11 cellular contexts compared by ENCODE assay signal in the genomic region with DNA sequence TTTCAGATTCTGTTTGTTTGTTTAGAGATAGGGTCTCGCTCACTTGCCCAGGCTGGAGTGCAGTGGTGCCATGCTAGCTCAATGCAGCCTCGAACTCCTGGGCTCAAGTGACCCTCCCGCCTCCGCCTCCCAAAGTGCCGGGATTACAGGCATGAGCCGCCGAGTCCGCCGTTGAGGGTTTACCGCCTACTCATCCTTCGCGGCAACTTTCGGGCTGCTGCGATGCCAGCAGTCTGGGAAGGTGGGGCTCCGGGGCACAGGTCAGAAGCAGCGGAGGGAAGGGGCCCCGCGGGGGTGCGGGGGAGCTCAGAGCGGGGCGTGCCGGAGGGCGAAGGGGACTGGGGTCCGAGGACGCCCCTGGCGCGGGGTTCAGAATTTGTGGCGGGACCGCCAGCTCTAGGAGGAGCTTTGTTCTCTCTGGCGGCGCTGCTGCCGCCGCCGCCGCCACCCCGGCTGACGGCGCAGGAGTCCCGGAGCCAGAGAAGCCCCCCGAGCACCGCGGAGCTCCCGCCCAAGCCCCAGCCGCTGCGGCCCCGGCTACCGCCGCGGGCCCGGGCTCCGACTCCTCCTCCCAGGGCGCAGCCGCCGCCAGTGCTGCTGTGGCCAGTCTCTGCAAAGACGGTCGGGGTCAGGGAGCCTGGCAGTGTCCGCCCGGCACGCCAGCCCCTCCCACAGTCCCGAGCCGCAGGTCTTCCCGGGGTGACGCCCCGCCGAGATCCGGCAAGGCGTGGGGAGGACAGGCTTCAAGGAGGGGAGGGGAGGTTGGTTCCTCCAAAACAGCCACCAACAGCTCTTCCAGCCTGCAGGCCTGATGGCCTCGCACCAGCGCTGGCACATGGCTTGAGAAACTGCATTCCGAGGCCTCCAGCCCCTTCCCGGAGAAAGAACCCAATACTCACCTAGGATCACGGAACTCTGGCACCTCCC. TPM values are rescaled to one million over a fixed set of nuclear protein-coding genes. Genes with fewer than 3 reads are reported as not detected.
DNase-seq lines count a peak whose midpoint lies in the region; ATAC-seq and TF ChIP-seq lines count a peak whose summit lies in the region.
"Had no signal": no experiment of that assay in that cellular context is flagged by ENCODE, and none has a peak within 500 bp of the region (broad histone marks: within the 10 kb centered on the region; RNA-seq: fewer than 3 reads in every experiment).

No MANE protein-coding gene starts in this region.

- H3F3A ChIP-seq in neural progenitor cell (ENCODE audit: low read depth) = peaks cover 6% of the 10 kb centered on the region

- H3K36me3 ChIP-seq in A673 (ENCODE audit: insufficient read depth, low read length, poor library complexity, severe bottlenecking) (no peaks in the 10 kb centered on the region), neural progenitor cell (no peaks in the 10 kb centered on the region)
- H3K36me3 ChIP-seq in effector memory CD4-positive, alpha-beta T cell (ENCODE audit: control insufficient read depth, insufficient read depth, low read length) = no peaks in the 10 kb centered on the region
- H3K36me3 ChIP-seq: BLaER1 treated with 17β-estradiol and CSF1 and Interleukin-3, amounts not matched to agents 10 nM and 100 nM; left lung had no signal

- POLR2A ChIA-PET in A673 (lab: Charles Lee; ENCODE audit: low non-redundant PET) (no interaction called here), WTC11 (lab: Charles Lee) (no interaction called here)

- peak overlapping the region; percentile 83 for H3K4me2 ChIP-seq in neural progenitor cell
- H3K4me2 ChIP-seq: BLaER1 treated with 17β-estradiol and CSF1 and Interleukin-3, amounts not matched to agents 10 nM and 100 nM had no signal

- H3K4me3 Mint-ChIP-seq in WTC11 = peak overlapping the region; percentile 64
- H3K4me3 Mint-ChIP-seq in neural progenitor cell = peak overlapping the region; percentile 82

- H3K36me3 Mint-ChIP-seq in WTC11 (no peaks in the 10 kb centered on the region), neural progenitor cell (no peaks in the 10 kb centered on the region)

- peak overlapping the region; percentile 98 for H2AFZ ChIP-seq in neural progenitor cell (replicated peaks)

- H3K9me3 ChIP-seq in A673 (ENCODE audit: low read depth, low read length, poor library complexity, severe bottlenecking) (no peaks in the 10 kb centered on the region), neural progenitor cell (ENCODE audit: low read depth) (no peaks in the 10 kb centered on the region)
- H3K9me3 ChIP-seq in effector memory CD4-positive, alpha-beta T cell (ENCODE audit: control insufficient read depth, low read length) = no peaks in the 10 kb centered on the region
- H3K9me3 ChIP-seq: left lung had no signal

- peak; percentile 84 for ATAC-seq in WTC11
- no peak for ATAC-seq in GM18909 (IDR thresholded peaks at IDR 0.05; ENCODE audit: poor library complexity, unreplicated experiment)
- ATAC-seq in sciatic nerve = no peak
- ATAC-seq: left lung had no signal

- no peak overlapping the region for H3K27ac ChIP-seq in A673 (ENCODE audit: low read depth, low read length, poor library complexity, severe bottlenecking)
- no peak overlapping the region for H3K27ac ChIP-seq in effector memory CD4-positive, alpha-beta T cell (ENCODE audit: insufficient read depth, low read length, poor library complexity, severe bottlenecking)
- H3K27ac ChIP-seq in neural progenitor cell = no peak overlapping the region
- H3K27ac ChIP-seq: BLaER1 treated with 17β-estradiol and CSF1 and Interleukin-3, amounts not matched to agents 10 nM and 100 nM; left lung had no signal

- H4K20me1 ChIP-seq in neural progenitor cell (ENCODE audit: low read depth) = no peaks in the 10 kb centered on the region
- H4K20me1 ChIP-seq: BLaER1 treated with 17β-estradiol and CSF1 and Interleukin-3, amounts not matched to agents 10 nM and 100 nM had no signal

- H3K9ac ChIP-seq in neural progenitor cell = no peak overlapping the region
- H3K9ac ChIP-seq: BLaER1 treated with 17β-estradiol and CSF1 and Interleukin-3, amounts not matched to agents 10 nM and 100 nM had no signal

- H3K79me2 ChIP-seq in neural progenitor cell (ENCODE audit: low read depth) = no peaks in the 10 kb centered on the region

- H3K27me3 Mint-ChIP-seq in WTC11 (ENCODE audit: low read depth) (peaks cover 53% of the 10 kb centered on the region), neural progenitor cell (ENCODE audit: insufficient read depth, low read depth) (peaks cover 28% of the 10 kb centered on the region)

- H3K4me1 Mint-ChIP-seq in WTC11 (0 out of 2 replicates have a peak, but pooled peaks cover 6% of the 10 kb centered on the region), neural progenitor cell (peaks cover 8% of the 10 kb centered on the region)

- peaks cover 24% of the 10 kb centered on the region for H3K27me3 ChIP-seq in A673 (replicated peaks; ENCODE audit: insufficient read depth, low read depth, low read length, poor library complexity)
- peaks cover 15% of the 10 kb centered on the region for H3K27me3 ChIP-seq in effector memory CD4-positive, alpha-beta T cell (replicated peaks; ENCODE audit: control insufficient read depth, insufficient read depth, low read length, poor library complexity, severe bottlenecking)
- peaks cover 62% of the 10 kb centered on the region for H3K27me3 ChIP-seq in neural progenitor cell

- DNase-seq in A673 (ENCODE audit: low spot score) (no peak), WTC11 (ENCODE audit: low spot score) (peak; percentile 65), neural progenitor cell (ENCODE audit: low spot score) (peak; percentile 77), NCI-H128 (lab: John Stamatoyannopoulos, UW; ENCODE audit: unreplicated experiment) (no peak), A172 (ENCODE audit: low spot score) (no peak), sciatic nerve (ENCODE audit: low spot score) (no peak)
- no peak for DNase-seq in effector memory CD4-positive, alpha-beta T cell
- DNase-seq: cerebellar nuclear complex had no signal

- H3K4me1 ChIP-seq in A673 (ENCODE audit: insufficient read depth, low read length, poor library complexity, severe bottlenecking) = peaks cover 5% of the 10 kb centered on the region
- H3K4me1 ChIP-seq in effector memory CD4-positive, alpha-beta T cell (ENCODE audit: control insufficient read depth, insufficient read depth, low read length, poor library complexity, severe bottlenecking) = peaks cover 4% of the 10 kb centered on the region
- H3K4me1 ChIP-seq in neural progenitor cell = no peaks in the 10 kb centered on the region

- TF ChIP-seq CTCF in A673 (conservative IDR thresholded peaks at IDR 0.05; ENCODE audit: low read depth, low read length) (no peak), WTC11 (IDR thresholded peaks at IDR 0.05) (no peak), neural progenitor cell (IDR thresholded peaks at IDR 0.05) (no peak)

- intact Hi-C loops in A673 (cut with micrococcal nuclease; ENCODE audit: unreplicated experiment) (no loop called here), sciatic nerve (cut with DNase I) (no loop called here)

- H3K4me3 ChIP-seq in A673 (ENCODE audit: low read depth, low read length, poor library complexity, severe bottlenecking) (peak overlapping the region; percentile 40), neural progenitor cell (peak overlapping the region; percentile 53)
- peak overlapping the region; percentile 44 for H3K4me3 ChIP-seq in effector memory CD4-positive, alpha-beta T cell (ENCODE audit: insufficient read depth, low read depth, low read length, poor library complexity, severe bottlenecking)
- H3K4me3 ChIP-seq: BLaER1 treated with 17β-estradiol and CSF1 and Interleukin-3, amounts not matched to agents 10 nM and 100 nM; left lung had no signal

- no TSS peak for BruUV-seq in A673 (replicated peaks; lab: Mats Ljungman, UMichigan)

- H3K9me3 Mint-ChIP-seq in WTC11 (peaks cover 4% of the 10 kb centered on the region; the same call in 1 of the 2 replicates), neural progenitor cell (no peaks in the 10 kb centered on the region)

- CTCF ChIA-PET in A673 (lab: Charles Lee) (no interaction called here), WTC11 (lab: Charles Lee) (interaction anchor here (0.7 to 5.2 kb wide), 23 partner anchors 10 to 558 kb away, joined by 3 to 56 read pairs (median 4); no protein-coding TSS in a partner anchor)

- no peak overlapping the region for H3K27ac Mint-ChIP-seq in WTC11
- no peak overlapping the region for H3K27ac Mint-ChIP-seq in neural progenitor cell

TF ChIP-seq in WTC11, 78 proteins besides CTCF, POLR2A, EP300 and RAD21 (continues in another document):
- TF ChIP-seq PRRX2 (CRISPR knock-in tag; IDR thresholded peaks at IDR 0.05) (no peak), FOXK1 (CRISPR knock-in tag; IDR thresholded peaks at IDR 0.05) (no peak), CREB1 (CRISPR knock-in tag; IDR thresholded peaks at IDR 0.05) (0 out of 2 replicates have a peak, but pooled peaks have one; percentile 31)
- TF ChIP-seq, protein P1, sequence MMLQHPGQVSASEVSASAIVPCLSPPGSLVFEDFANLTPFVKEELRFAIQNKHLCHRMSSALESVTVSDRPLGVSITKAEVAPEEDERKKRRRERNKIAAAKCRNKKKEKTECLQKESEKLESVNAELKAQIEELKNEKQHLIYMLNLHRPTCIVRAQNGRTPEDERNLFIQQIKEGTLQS (CRISPR knock-in tag; conservative IDR thresholded peaks at IDR 0.05) = no peak
- TF ChIP-seq, protein P2, sequence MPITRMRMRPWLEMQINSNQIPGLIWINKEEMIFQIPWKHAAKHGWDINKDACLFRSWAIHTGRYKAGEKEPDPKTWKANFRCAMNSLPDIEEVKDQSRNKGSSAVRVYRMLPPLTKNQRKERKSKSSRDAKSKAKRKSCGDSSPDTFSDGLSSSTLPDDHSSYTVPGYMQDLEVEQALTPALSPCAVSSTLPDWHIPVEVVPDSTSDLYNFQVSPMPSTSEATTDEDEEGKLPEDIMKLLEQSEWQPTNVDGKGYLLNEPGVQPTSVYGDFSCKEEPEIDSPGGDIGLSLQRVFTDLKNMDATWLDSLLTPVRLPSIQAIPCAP (CRISPR knock-in tag; IDR thresholded peaks at IDR 0.05) = 0 out of 2 replicates have a peak, but pooled peaks have one; percentile 23

RNA-seq across cellular contexts. Expression of a gene that starts 10.9 kb away (rescaled TPM):
- total RNA-seq in A673 (2021) (not detected in 2 replicates), WTC11 (2021) (not detected in 3 replicates), neural progenitor cell (ENCODE audit: low replicate concordance) (0.47 TPM in 1 of 2 replicates, not detected in the other), sciatic nerve (not detected)
- not detected in 2 replicates for total RNA-seq in A172 (2014; rRNA removed; shearing (Covaris generic))
- total RNA-seq: left lung had no signal

RNA-seq across cellular contexts. Expression of a gene that starts 34.0 kb away (rescaled TPM):
- not detected in 2 replicates for total RNA-seq in A673 (2021)
- not detected in 3 replicates for total RNA-seq in WTC11 (2021)
- not detected in 2 replicates for total RNA-seq in neural progenitor cell (ENCODE audit: low replicate concordance)
- not detected in 2 replicates for total RNA-seq in A172 (2014; rRNA removed; shearing (Covaris generic))
- total RNA-seq in sciatic nerve = 1.3 TPM

Comparison
In these comparisons a context has a peak if more than half of its experiments do, and no peak if none do; other contexts are left out.
1. DNase-seq: peak in WTC11 (single experiment) and neural progenitor cell (single experiment); none in A673 (single experiment), effector memory CD4-positive, alpha-beta T cell (0 of 3), NCI-H128 (single experiment), A172 (single experiment) and sciatic nerve (single experiment).
2. Peak in every context shown above with its lines, with median percentiles within 50 percentile points of each other: H3K4me3 ChIP-seq.